20 cellular contexts compared by ENCODE assay signal in genomic region chr7:158592541-158592940, GRCh38. TPM values are rescaled to one million over a fixed set of nuclear protein-coding genes. Genes with fewer than 3 reads are reported as not detected.
DNase-seq lines count a peak whose midpoint lies in the region; ATAC-seq, FAIRE-seq and TF ChIP-seq lines count a peak whose summit lies in the region.
"Had no signal": no experiment of that assay in that cellular context is flagged by ENCODE, and none has a peak within 500 bp of the region (broad histone marks: within the 10 kb centered on the region; RNA-seq: fewer than 3 reads in every experiment).

No MANE protein-coding gene starts in this region.

- no peak overlapping the region for H3K27ac Mint-ChIP-seq in WTC11
- H3K27ac Mint-ChIP-seq: B cell; CD4-positive, alpha-beta T cell; CD8-positive, alpha-beta T cell had no signal

- POLR2A ChIA-PET in WTC11 (lab: Charles Lee), result no interaction called here

- DNase-seq in WTC11 (ENCODE audit: low spot score) (no peak), bronchial epithelial cell (ENCODE audit: low read depth) (peak; percentile 93), epithelial cell of prostate (ENCODE audit: low read depth, low spot score) (peak; percentile 54), T-helper 1 cell (no peak), GM12892 (ENCODE audit: insufficient read length) (no peak)
- DNase-seq: AML-193; Caco-2; Calu3; CD4-positive, alpha-beta T cell; CD8-positive, alpha-beta T cell; DMS79 treated with DMSO at 0.1 percent for 48 hours had no signal

- H3K36me3 Mint-ChIP-seq in WTC11, result peaks cover 11% of the 10 kb centered on the region; the same call in 1 of the 2 replicates
- H3K36me3 Mint-ChIP-seq: CD8-positive, alpha-beta T cell had no signal

- H3K27ac ChIP-seq in 22Rv1, result peak overlapping the region; percentile 99; the same call in 1 of the 2 replicates
- H3K27ac ChIP-seq in epithelial cell of prostate, result no peak overlapping the region
- H3K27ac ChIP-seq: A549; BLaER1 treated with 17β-estradiol and CSF1 and Interleukin-3, amounts not matched to agents 10 nM and 100 nM had no signal

- peaks cover 9% of the 10 kb centered on the region; the same call in 1 of the 2 replicates for H3K9me3 Mint-ChIP-seq in WTC11

- H3K27me3 ChIP-seq in bronchial epithelial cell (ENCODE audit: control insufficient read depth, insufficient read depth, low read length), result no peaks in the 10 kb centered on the region

- H3K4me3 ChIP-seq in bronchial epithelial cell (ENCODE audit: low read depth, low read length), result no peak overlapping the region
- H3K4me3 ChIP-seq: A549; BLaER1 treated with 17β-estradiol and CSF1 and Interleukin-3, amounts not matched to agents 10 nM and 100 nM; GM12878 had no signal

- FAIRE-seq in bronchial epithelial cell (lab: Jason Lieb, UNC) (no peak), GM12892 (lab: Jason Lieb, UNC) (no peak)
- FAIRE-seq: A549, D721Med, G401.6, GM12878, GM19239 had no signal

- TF ChIP-seq CTCF in 22Rv1 (IDR thresholded peaks at IDR 0.05) (no peak), WTC11 (IDR thresholded peaks at IDR 0.05) (no peak), bronchial epithelial cell (IDR thresholded peaks at IDR 0.05; ENCODE audit: insufficient read depth, low read length, severe bottlenecking) (no peak)

- no peak for ATAC-seq in WTC11
- ATAC-seq in HG03095 (IDR thresholded peaks at IDR 0.05; ENCODE audit: unreplicated experiment), result no peak
- ATAC-seq: A549; CD8-positive, alpha-beta T cell; GM12878 had no signal

- H3K4me1 Mint-ChIP-seq in WTC11, result peaks cover 7% of the 10 kb centered on the region; the same call in 1 of the 2 replicates
- H3K4me1 Mint-ChIP-seq: B cell had no signal

- CTCF ChIA-PET in WTC11 (lab: Charles Lee), result no interaction called here

- H3K4me3 Mint-ChIP-seq in WTC11, result no peak overlapping the region
- H3K4me3 Mint-ChIP-seq: B cell; CD4-positive, alpha-beta T cell; CD8-positive, alpha-beta T cell had no signal

- H3K36me3 ChIP-seq in bronchial epithelial cell (ENCODE audit: control insufficient read depth, insufficient read depth, low read length), result no peaks in the 10 kb centered on the region
- H3K36me3 ChIP-seq: BLaER1 treated with 17β-estradiol and CSF1 and Interleukin-3, amounts not matched to agents 10 nM and 100 nM had no signal

- TF ChIP-seq POLR2A in GM12892 (IDR thresholded peaks at IDR 0.05; ENCODE audit: low read depth, low read length), result no peak

- H3K27me3 Mint-ChIP-seq in WTC11 (ENCODE audit: low read depth), result no peaks in the 10 kb centered on the region

TF ChIP-seq in WTC11, 78 proteins besides CTCF, POLR2A, EP300 and RAD21:
- TF ChIP-seq GRHL2 (CRISPR knock-in tag; IDR thresholded peaks at IDR 0.05; ENCODE audit: insufficient replicate concordance, severe bottlenecking) (no peak), GABPB1 (CRISPR knock-in tag; IDR thresholded peaks at IDR 0.05) (peak; percentile 50; the same call in 1 of the 2 replicates), TP53 (CRISPR knock-in tag; IDR thresholded peaks at IDR 0.05) (no peak)
- TF ChIP-seq, protein P1, sequence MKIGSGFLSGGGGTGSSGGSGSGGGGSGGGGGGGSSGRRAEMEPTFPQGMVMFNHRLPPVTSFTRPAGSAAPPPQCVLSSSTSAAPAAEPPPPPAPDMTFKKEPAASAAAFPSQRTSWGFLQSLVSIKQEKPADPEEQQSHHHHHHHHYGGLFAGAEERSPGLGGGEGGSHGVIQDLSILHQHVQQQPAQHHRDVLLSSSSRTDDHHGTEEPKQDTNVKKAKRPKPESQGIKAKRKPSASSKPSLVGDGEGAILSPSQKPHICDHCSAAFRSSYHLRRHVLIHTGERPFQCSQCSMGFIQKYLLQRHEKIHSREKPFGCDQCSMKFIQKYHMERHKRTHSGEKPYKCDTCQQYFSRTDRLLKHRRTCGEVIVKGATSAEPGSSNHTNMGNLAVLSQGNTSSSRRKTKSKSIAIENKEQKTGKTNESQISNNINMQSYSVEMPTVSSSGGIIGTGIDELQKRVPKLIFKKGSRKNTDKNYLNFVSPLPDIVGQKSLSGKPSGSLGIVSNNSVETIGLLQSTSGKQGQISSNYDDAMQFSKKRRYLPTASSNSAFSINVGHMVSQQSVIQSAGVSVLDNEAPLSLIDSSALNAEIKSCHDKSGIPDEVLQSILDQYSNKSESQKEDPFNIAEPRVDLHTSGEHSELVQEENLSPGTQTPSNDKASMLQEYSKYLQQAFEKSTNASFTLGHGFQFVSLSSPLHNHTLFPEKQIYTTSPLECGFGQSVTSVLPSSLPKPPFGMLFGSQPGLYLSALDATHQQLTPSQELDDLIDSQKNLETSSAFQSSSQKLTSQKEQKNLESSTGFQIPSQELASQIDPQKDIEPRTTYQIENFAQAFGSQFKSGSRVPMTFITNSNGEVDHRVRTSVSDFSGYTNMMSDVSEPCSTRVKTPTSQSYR (CRISPR knock-in tag; IDR thresholded peaks at IDR 0.05), result no peak

RNA-seq across cellular contexts. Expression of gene PTPRN2, which starts 4.9 kb away (rescaled TPM):
- total RNA-seq in WTC11 (2021) (2.6 to 4.7 TPM (median 3.9 TPM) in 3 replicates), bronchial epithelial cell (1.1 and 2.8 TPM in 2 replicates)
- 0.66 TPM for polyA plus RNA-seq in GM12892 (2012; ENCODE audit: missing spikeins)
- total RNA-seq: GM12878 had no signal

Comparison
In these comparisons a context has a peak if more than half of its experiments do, and no peak if none do; other contexts are left out.
1. DNase-seq: peak in bronchial epithelial cell (single experiment) and epithelial cell of prostate (single experiment); none in WTC11 (single experiment), T-helper 1 cell (0 of 5) and GM12892 (single experiment).